In genomic region chr16:57185446-57185944, GRCh38 we compare ENCODE assay signal across 8 cellular contexts. TPM values are rescaled to one million over a fixed set of nuclear protein-coding genes. Genes with fewer than 3 reads are reported as not detected.
DNase-seq lines count a peak whose midpoint lies in the region; ATAC-seq lines count a peak whose summit lies in the region.

No MANE protein-coding gene starts in this region.

- peaks cover 2 to 16% of the 10 kb centered on the region in 2 donors for H3K4me1 ChIP-seq in neuronal stem cell (ENCODE audit: control insufficient read depth in 2 of 2, insufficient read depth in 1 of 2, low read depth in 1 of 2, low read length in 2 of 2)

- peak overlapping the region; percentile 96 for H3K9ac ChIP-seq in neuronal stem cell (ENCODE audit: low read depth, low read length, poor library complexity)

- no peak overlapping the region for H2BK12ac ChIP-seq in neuronal stem cell (ENCODE audit: low read length)

- peak overlapping the region; percentile 29 for H4K8ac ChIP-seq in neuronal stem cell (ENCODE audit: low read depth, low read length)

- peak overlapping the region; percentile 78 to 100 for H3K4me3 ChIP-seq in neuronal stem cell (ENCODE audit: low read length in 2 of 2)

- H3K4ac ChIP-seq in neuronal stem cell (ENCODE audit: low read length): peak overlapping the region; percentile 76

- no peak overlapping the region for H2BK120ac ChIP-seq in neuronal stem cell (ENCODE audit: low read depth, low read length)

- peak overlapping the region; percentile 97 for H2BK5ac ChIP-seq in neuronal stem cell (ENCODE audit: low read length)

- H3K14ac ChIP-seq in neuronal stem cell (ENCODE audit: low read length): peak overlapping the region; percentile 47

- no peaks in the 10 kb centered on the region for H3K9me3 ChIP-seq in neuronal stem cell (replicated peaks in 1 of 2; ENCODE audit: control insufficient read depth in 2 of 2, insufficient read depth in 1 of 2, low read depth in 1 of 2, low read length in 2 of 2)

- H4K91ac ChIP-seq in neuronal stem cell (ENCODE audit: low read depth, low read length, poor library complexity): peak overlapping the region; percentile 58

- peak overlapping the region; percentile 88 for H3K18ac ChIP-seq in neuronal stem cell (ENCODE audit: low read length)

- H2AK5ac ChIP-seq in neuronal stem cell (ENCODE audit: low read depth, low read length): peak overlapping the region; percentile 95

- no peaks in the 10 kb centered on the region for H3K27me3 ChIP-seq in neuronal stem cell (ENCODE audit: control insufficient read depth in 3 of 3, insufficient read depth in 3 of 3, low read depth in 1 of 3, low read length in 3 of 3)

- peaks cover 10% of the 10 kb centered on the region for H3K79me1 ChIP-seq in neuronal stem cell (ENCODE audit: low read depth, low read length)

- no peak overlapping the region for H2BK15ac ChIP-seq in neuronal stem cell (ENCODE audit: low read length)

- H3K27ac ChIP-seq in neuronal stem cell (replicated peaks; ENCODE audit: low read length): peak overlapping the region; percentile 39

- no CpG with 5 or more reads among the region's 37 CpGs for WGBS in neuronal stem cell (ENCODE audit: extremely low coverage in 2 of 2, insufficient read length in 2 of 2, insufficient replicate concordance in 1 of 2), 2 donors

- H3K23ac ChIP-seq in neuronal stem cell (ENCODE audit: low read depth, low read length, poor library complexity): peak overlapping the region; percentile 75

- DNase-seq in NCI-H82 (lab: John Stamatoyannopoulos, UW) (peak; percentile 44), NCI-H82 treated with DMSO at 0.1 percent for 48 hours (lab: John Stamatoyannopoulos, UW; ENCODE audit: unreplicated experiment) (no peak), activated T-helper 1 cell treated with Interleukin-2 at 50 U/mL for 16 hours (ENCODE audit: low read depth) (peak; percentile 13), foreskin melanocyte (peak; percentile 39), neuronal stem cell (ENCODE audit: low spot score) (no peak), SKM-1 (lab: John Stamatoyannopoulos, UW; ENCODE audit: unreplicated experiment) (no peak)

- ATAC-seq in GM21381 (IDR thresholded peaks at IDR 0.05; ENCODE audit: unreplicated experiment) (peak; percentile 37), HG03575 (IDR thresholded peaks at IDR 0.05; ENCODE audit: extremely low read depth, insufficient number of reproducible peaks, low FRiP score, unreplicated experiment) (peak; percentile 19)

- H2AFZ ChIP-seq in neuronal stem cell (ENCODE audit: low read length): peak overlapping the region; percentile 80

- H3K4me2 ChIP-seq in neuronal stem cell (ENCODE audit: insufficient read depth, low read length, poor library complexity, severe bottlenecking): peak overlapping the region; percentile 56

- peaks cover 0 to 15% of the 10 kb centered on the region in 2 donors for H3K36me3 ChIP-seq in neuronal stem cell (replicated peaks in 1 of 2; ENCODE audit: control insufficient read depth in 2 of 2, insufficient read depth in 2 of 2, low read length in 2 of 2)

RNA-seq across cellular contexts. Expression of gene PSME3IP1, which starts 0.3 kb away (rescaled TPM):
- polyA plus RNA-seq in neuronal stem cell (2013, experiment 1 of 2): 113 TPM
- 110 TPM for polyA plus RNA-seq in neuronal stem cell (2013, experiment 2 of 2)

RNA-seq across cellular contexts. Expression of gene RSPRY1, which starts 0.6 kb away (rescaled TPM):
- 50.6 TPM for polyA plus RNA-seq in neuronal stem cell (2013, experiment 1 of 2)
- polyA plus RNA-seq in neuronal stem cell (2013, experiment 2 of 2): 55.6 TPM

RNA-seq across cellular contexts. Expression of gene ARL2BP, which starts 59.6 kb away (rescaled TPM):
- 43.3 TPM for polyA plus RNA-seq in neuronal stem cell (2013, experiment 1 of 2)
- 45.1 TPM for polyA plus RNA-seq in neuronal stem cell (2013, experiment 2 of 2)

Comparison
In these comparisons a context has a peak if more than half of its experiments do, and no peak if none do; other contexts are left out.
1. DNase-seq: peak in NCI-H82 (single experiment), activated T-helper 1 cell treated with Interleukin-2 at 50 U/mL for 16 hours (single experiment) and foreskin melanocyte (single experiment); none in NCI-H82 treated with DMSO at 0.1 percent for 48 hours (single experiment), neuronal stem cell (single experiment) and SKM-1 (single experiment).